ENCODE assay signal across 8 cellular contexts in genomic region chr12:56188786-56189335, GRCh38. TPM values are rescaled to one million over a fixed set of nuclear protein-coding genes. Genes with fewer than 3 reads are reported as not detected.
DNase-seq lines count a peak whose midpoint lies in the region; ATAC-seq, FAIRE-seq and TF ChIP-seq lines count a peak whose summit lies in the region.

No MANE protein-coding gene starts in this region.

- peaks cover 42% of the 10 kb centered on the region for H3K4me1 Mint-ChIP-seq in activated CD4-positive, alpha-beta T cell treated with anti-CD3 and anti-CD28 coated beads, Interleukin-2, amount 10 ng/mL, durations not matched to agents 24 days and 14 days

- TF ChIP-seq CTCF in LNCaP clone FGC (IDR thresholded peaks at IDR 0.05; ENCODE audit: control insufficient read depth, extremely low read depth, insufficient read depth) (no peak), ascending aorta (IDR thresholded peaks at IDR 0.05) (no peak), spleen (IDR thresholded peaks at IDR 0.05 in 8 of 11, conservative IDR thresholded peaks at IDR 0.05 in 3 of 11) (no peak), D721Med (IDR thresholded peaks at IDR 0.05; ENCODE audit: insufficient read depth, missing control alignments) (no peak)

- H3K4me3 ChIP-seq in LNCaP clone FGC (ENCODE audit: low read depth, low read length) (peak overlapping the region; percentile 85), ascending aorta (peak overlapping the region; percentile 68 to 91), iPS-20b (ENCODE audit: low read length) (peak overlapping the region; percentile 94), spleen (peak overlapping the region; percentile 57 to 94 (median 84))

- H3K27me3 ChIP-seq in ascending aorta (no peaks in the 10 kb centered on the region), iPS-20b (ENCODE audit: insufficient read depth, low read length) (no peaks in the 10 kb centered on the region), spleen (replicated peaks in 1 of 7) (no peaks in the 10 kb centered on the region)

- H3K36me3 ChIP-seq in ascending aorta (peaks cover 20 to 28% of the 10 kb centered on the region in 2 donors), iPS-20b (ENCODE audit: insufficient read depth, low read depth, low read length) (peaks cover 38% of the 10 kb centered on the region), spleen (peaks cover 0 to 32% (median 28%) of the 10 kb centered on the region in 6 donors)

- intact Hi-C loops in activated CD4-positive, alpha-beta T cell treated with anti-CD3 and anti-CD28 coated beads, Interleukin-2, amount 10 ng/mL, durations not matched to agents 24 days and 14 days (cut with micrococcal nuclease): loop anchor here (1.0 to 2.0 kb wide), 5 partner anchors 28 to 279 kb away; partner anchors contain the start of genes CS, MYL6B and SPRYD4
- intact Hi-C loops in ascending aorta (cut with DNase I) (loop anchor here (1.0 to 2.0 kb wide), 5 partner anchors 30 to 70 kb away; partner anchors contain the start of genes ANKRD52, MYL6 and NABP2), spleen (cut with DNase I; ENCODE audit: low total_unique reads) (loop anchor here (2.0 kb wide), 1 partner anchor 62 kb away; no protein-coding TSS in a partner anchor)

- peak; percentile 75 for DNase-seq in activated CD4-positive, alpha-beta T cell treated with anti-CD3 and anti-CD28 coated beads, Interleukin-2, amount 10 ng/mL, durations not matched to agents 24 days and 14 days
- no peak for DNase-seq in activated CD4-positive, alpha-beta T cell treated with anti-CD3 and anti-CD28 coated beads for 1 hour
- DNase-seq in LNCaP clone FGC (ENCODE audit: low read depth): no peak
- peak in 1 of 2 donors; percentile 69 for DNase-seq in ascending aorta (ENCODE audit: low spot score in 2 of 2)
- DNase-seq in spleen: peak; percentile 87
- DNase-seq in D721Med (ENCODE audit: insufficient read length, low spot score): no peak

- peaks cover 3 to 6% of the 10 kb centered on the region in 2 donors for H3K4me1 ChIP-seq in ascending aorta
- H3K4me1 ChIP-seq in iPS-20b (ENCODE audit: insufficient read depth, low read length): peaks cover 12% of the 10 kb centered on the region; the same call in 1 of the 2 replicates
- H3K4me1 ChIP-seq in spleen: peaks cover 22 to 58% (median 35%) of the 10 kb centered on the region in 6 donors

- no peak for FAIRE-seq in D721Med (lab: Jason Lieb, UNC)

- no peak for TF ChIP-seq POLR2A in spleen (IDR thresholded peaks at IDR 0.05)

- 0 to 3% (median 1%) methylated on average over 25 to 37 of the region's 39 CpGs for WGBS in spleen, 5 donors

- H3K9me3 ChIP-seq in ascending aorta (no peaks in the 10 kb centered on the region), iPS-20b (ENCODE audit: insufficient read depth, low read depth, low read length) (no peaks in the 10 kb centered on the region), spleen (no peaks in the 10 kb centered on the region)

- H3K4me3 Mint-ChIP-seq in activated CD4-positive, alpha-beta T cell treated with anti-CD3 and anti-CD28 coated beads, Interleukin-2, amount 10 ng/mL, durations not matched to agents 24 days and 14 days: peak overlapping the region; percentile 97

- H3K9ac ChIP-seq in iPS-20b (ENCODE audit: low read depth, low read length): peak overlapping the region; percentile 94

- no peaks in the 10 kb centered on the region for H3K9me3 Mint-ChIP-seq in activated CD4-positive, alpha-beta T cell treated with anti-CD3 and anti-CD28 coated beads, Interleukin-2, amount 10 ng/mL, durations not matched to agents 24 days and 14 days

- no peak for ATAC-seq in HG02798 (IDR thresholded peaks at IDR 0.05; ENCODE audit: poor library complexity, unreplicated experiment)

- H3K27me3 Mint-ChIP-seq in activated CD4-positive, alpha-beta T cell treated with anti-CD3 and anti-CD28 coated beads, Interleukin-2, amount 10 ng/mL, durations not matched to agents 24 days and 14 days: no peaks in the 10 kb centered on the region

- peaks cover 34% of the 10 kb centered on the region for H3K36me3 Mint-ChIP-seq in activated CD4-positive, alpha-beta T cell treated with anti-CD3 and anti-CD28 coated beads, Interleukin-2, amount 10 ng/mL, durations not matched to agents 24 days and 14 days (ENCODE audit: low read depth)

- peak overlapping the region; percentile 86 for H3K27ac Mint-ChIP-seq in activated CD4-positive, alpha-beta T cell treated with anti-CD3 and anti-CD28 coated beads, Interleukin-2, amount 10 ng/mL, durations not matched to agents 24 days and 14 days

- H3K27ac ChIP-seq in ascending aorta (peak overlapping the region; percentile 85 to 97), iPS-20b (ENCODE audit: low read length) (peak overlapping the region; percentile 36), spleen (peak overlapping the region; percentile 80 to 96 (median 94))

RNA-seq across cellular contexts. Expression of gene SMARCC2, which starts 0.4 kb away (rescaled TPM):
- 127 and 130 TPM in 2 replicates for total RNA-seq in activated CD4-positive, alpha-beta T cell treated with anti-CD3 and anti-CD28 coated beads, Interleukin-2, amount 10 ng/mL, durations not matched to agents 24 days and 14 days
- total RNA-seq in ascending aorta (53.9 TPM), spleen (100 to 1,000 TPM in 4 of 7 donors, 10 to 100 TPM in 3; 73.7 to 121 (median 101) TPM)
- polyA plus RNA-seq in spleen: 10 to 100 TPM in 1 of 3 donors, 1 to 10 TPM in 2; 8.5 to 24.7 (median 9.4) TPM

RNA-seq across cellular contexts. Expression of gene MYL6, which starts 30.7 kb away (rescaled TPM):
- 717 and 752 TPM in 2 replicates for total RNA-seq in activated CD4-positive, alpha-beta T cell treated with anti-CD3 and anti-CD28 coated beads, Interleukin-2, amount 10 ng/mL, durations not matched to agents 24 days and 14 days
- total RNA-seq in ascending aorta (1,476 TPM), spleen (1,000 to 10,000 TPM; 1,063 to 1,656 (median 1,218) TPM)
- polyA plus RNA-seq in spleen: 1,000 to 10,000 TPM; 1,480 to 3,098 (median 2,131) TPM

RNA-seq across cellular contexts. Expression of gene RNF41, which starts 32.9 kb away (rescaled TPM):
- 39.8 and 41.1 TPM in 2 replicates for total RNA-seq in activated CD4-positive, alpha-beta T cell treated with anti-CD3 and anti-CD28 coated beads, Interleukin-2, amount 10 ng/mL, durations not matched to agents 24 days and 14 days
- total RNA-seq in ascending aorta (50.3 TPM), spleen (10 to 100 TPM; 38.5 to 56.1 (median 47.6) TPM)
- polyA plus RNA-seq in spleen: 10 to 100 TPM; 13.2 to 21.0 (median 15.8) TPM

RNA-seq across cellular contexts. Expression of gene NABP2, which starts 35.3 kb away (rescaled TPM):
- total RNA-seq in activated CD4-positive, alpha-beta T cell treated with anti-CD3 and anti-CD28 coated beads, Interleukin-2, amount 10 ng/mL, durations not matched to agents 24 days and 14 days: 94.7 and 96.0 TPM in 2 replicates
- total RNA-seq in ascending aorta (2.8 TPM), spleen (10 to 100 TPM; 13.4 to 21.3 (median 18.4) TPM)
- polyA plus RNA-seq in spleen: 10 to 100 TPM; 19.7 to 24.6 (median 23.1) TPM

RNA-seq across cellular contexts. Expression of gene MYL6B, which starts 36.5 kb away (rescaled TPM):
- total RNA-seq in activated CD4-positive, alpha-beta T cell treated with anti-CD3 and anti-CD28 coated beads, Interleukin-2, amount 10 ng/mL, durations not matched to agents 24 days and 14 days: 63.3 and 68.9 TPM in 2 replicates
- 53.6 TPM for total RNA-seq in ascending aorta
- 100 to 1,000 TPM in 1 of 7 donors, 10 to 100 TPM in 6; 17.1 to 101 (median 35.7) TPM for total RNA-seq in spleen
- polyA plus RNA-seq in spleen: 10 to 100 TPM; 50.1 to 69.1 (median 57.0) TPM

Comparison
In these comparisons a context has a peak if more than half of its experiments do, and no peak if none do; other contexts are left out.
1. DNase-seq: peak in activated CD4-positive, alpha-beta T cell treated with anti-CD3 and anti-CD28 coated beads, Interleukin-2, amount 10 ng/mL, durations not matched to agents 24 days and 14 days (single experiment) and spleen (single experiment); none in activated CD4-positive, alpha-beta T cell treated with anti-CD3 and anti-CD28 coated beads for 1 hour (single experiment), LNCaP clone FGC (single experiment) and D721Med (single experiment).
2. H3K27ac ChIP-seq: peak in every context shown above with its lines; median percentile 94 in spleen; 91 in ascending aorta; 36 in iPS-20b.
3. Peak in every context shown above with its lines, with median percentiles within 50 percentile points of each other: H3K4me3 ChIP-seq.